ENCODE assay signal across 25 cellular contexts in genomic region chr11:33552756-33553155, GRCh38.
"Had no signal": no experiment of that assay in that cellular context is flagged by ENCODE, and none has a peak within 500 bp of the region (broad histone marks: within the 10 kb centered on the region; RNA-seq: fewer than 3 reads in every experiment).

No MANE protein-coding gene starts in this region.

- H3K36me3 Mint-ChIP-seq: activated naive CD8-positive, alpha-beta T cell; mesothelial cell of epicardium; natural killer cell treated with Interleukin-12 subunit alpha and Interleukin-12 subunit beta and Interleukin-15 and Interleukin-18, amount 100 ng/mL, for 72 hours; stimulated activated effector memory CD8-positive, alpha-beta T cell treated with anti-CD3 and anti-CD28 coated beads, Interleukin-12 subunit alpha, Interleukin-12 subunit beta, amount 100 ng/mL, for 72 hours; type B pancreatic cell; WTC11 had no signal

- ATAC-seq: activated CD4-positive, alpha-beta T cell treated with anti-CD3 and anti-CD28 coated beads for 36 hours; lower lobe of right lung; natural killer cell treated with Interleukin-12 subunit alpha and Interleukin-12 subunit beta and Interleukin-15 and Interleukin-18, amount 100 ng/mL, for 72 hours; stimulated activated effector memory CD8-positive, alpha-beta T cell treated with anti-CD3 and anti-CD28 coated beads, Interleukin-12 subunit alpha, Interleukin-12 subunit beta, amount 100 ng/mL, for 72 hours; WTC11 had no signal

- DNase-seq: activated CD4-positive, alpha-beta T cell treated with anti-CD3 and anti-CD28 coated beads for 36 hours; activated CD4-positive, alpha-beta T cell treated with anti-CD3 and anti-CD28 coated beads, Interleukin-2, amount 50 U/mL, for 48 hours; activated T-cell treated with anti-CD3 and anti-CD28 coated beads for 4 hours; cerebellar nuclear complex; effector memory CD4-positive, alpha-beta T cell; foreskin fibroblast; glutamatergic neuron; hypothalamus; islet precursor cell; lower lobe of right lung; sigmoid colon; stimulated activated CD4-positive, alpha-beta T cell treated with anti-CD3 and anti-CD28 coated beads, Interleukin-4, amount 100 ng/mL, for 24 hours; testis had no signal

- H3K4me1 ChIP-seq: lower lobe of right lung, parathyroid adenoma, sigmoid colon, testis had no signal

- H2AFZ ChIP-seq: parathyroid adenoma had no signal

- H3K27me3 Mint-ChIP-seq: brain, type B pancreatic cell had no signal

- H3K36me3 ChIP-seq: lower lobe of right lung, neutrophil, sigmoid colon had no signal

- H3K27me3 ChIP-seq: sigmoid colon, testis had no signal

- H3K79me2 ChIP-seq: parathyroid adenoma had no signal

- H3K4me3 ChIP-seq: lower lobe of right lung, sigmoid colon, testis had no signal

- H3K9ac ChIP-seq: parathyroid adenoma had no signal

- FAIRE-seq: TTC549 had no signal

- H3K27ac ChIP-seq: lower lobe of right lung, neutrophil, parathyroid adenoma, sigmoid colon, testis had no signal

- H3K4me3 Mint-ChIP-seq: activated CD4-positive, alpha-beta T cell treated with anti-CD3 and anti-CD28 coated beads for 36 hours; activated naive CD8-positive, alpha-beta T cell; activated T-helper 1 cell treated with anti-CD3 and anti-CD28 coated beads, Interleukin-12 subunit alpha, Interleukin-12 subunit beta, Interleukin-2, Interleukin-4 antibody, amounts not matched to agents 30 ng/mL and 10 ng/mL and 1 ng/mL, durations not matched to agents 14 hours and 24 hours and 36 hours; brain; mesothelial cell of epicardium; natural killer cell treated with Interleukin-12 subunit alpha and Interleukin-12 subunit beta and Interleukin-15 and Interleukin-18, amount 100 ng/mL, for 72 hours; stimulated activated effector memory CD8-positive, alpha-beta T cell treated with anti-CD3 and anti-CD28 coated beads, Interleukin-12 subunit alpha, Interleukin-12 subunit beta, amount 100 ng/mL, for 72 hours; T-helper 2 cell treated with Interferon-gamma antibody and Interleukin-4, amounts not matched to agents 5 μg/mL and 100 μg/mL, for 36 hours; type B pancreatic cell; WTC11 had no signal

- H3K9me3 Mint-ChIP-seq: activated T-helper 1 cell treated with anti-CD3 and anti-CD28 coated beads, Interleukin-12 subunit alpha, Interleukin-12 subunit beta, Interleukin-2, Interleukin-4 antibody, amounts not matched to agents 30 ng/mL and 10 ng/mL and 1 ng/mL, durations not matched to agents 14 hours and 24 hours and 36 hours; brain; natural killer cell treated with Interleukin-12 subunit alpha and Interleukin-12 subunit beta and Interleukin-15 and Interleukin-18, amount 100 ng/mL, for 72 hours; stimulated activated effector memory CD8-positive, alpha-beta T cell treated with anti-CD3 and anti-CD28 coated beads, Interleukin-12 subunit alpha, Interleukin-12 subunit beta, amount 100 ng/mL, for 72 hours; T-helper 2 cell treated with Interferon-gamma antibody and Interleukin-4, amounts not matched to agents 5 μg/mL and 100 μg/mL, for 36 hours; type B pancreatic cell; WTC11 had no signal

- H3K27ac Mint-ChIP-seq: activated CD4-positive, alpha-beta T cell treated with anti-CD3 and anti-CD28 coated beads for 36 hours; activated naive CD8-positive, alpha-beta T cell; activated T-helper 1 cell treated with anti-CD3 and anti-CD28 coated beads, Interleukin-12 subunit alpha, Interleukin-12 subunit beta, Interleukin-2, Interleukin-4 antibody, amounts not matched to agents 30 ng/mL and 10 ng/mL and 1 ng/mL, durations not matched to agents 14 hours and 24 hours and 36 hours; brain; mesothelial cell of epicardium; natural killer cell treated with Interleukin-12 subunit alpha and Interleukin-12 subunit beta and Interleukin-15 and Interleukin-18, amount 100 ng/mL, for 72 hours; stimulated activated effector memory CD8-positive, alpha-beta T cell treated with anti-CD3 and anti-CD28 coated beads, Interleukin-12 subunit alpha, Interleukin-12 subunit beta, amount 100 ng/mL, for 72 hours; T-helper 2 cell treated with Interferon-gamma antibody and Interleukin-4, amounts not matched to agents 5 μg/mL and 100 μg/mL, for 36 hours; type B pancreatic cell; WTC11 had no signal

- H3K4me1 Mint-ChIP-seq: activated CD4-positive, alpha-beta T cell treated with anti-CD3 and anti-CD28 coated beads for 36 hours; stimulated activated effector memory CD8-positive, alpha-beta T cell treated with anti-CD3 and anti-CD28 coated beads, Interleukin-12 subunit alpha, Interleukin-12 subunit beta, amount 100 ng/mL, for 72 hours had no signal

- H3K9me3 ChIP-seq: lower lobe of right lung, neutrophil, sigmoid colon, testis had no signal
